In the genomic region with DNA sequence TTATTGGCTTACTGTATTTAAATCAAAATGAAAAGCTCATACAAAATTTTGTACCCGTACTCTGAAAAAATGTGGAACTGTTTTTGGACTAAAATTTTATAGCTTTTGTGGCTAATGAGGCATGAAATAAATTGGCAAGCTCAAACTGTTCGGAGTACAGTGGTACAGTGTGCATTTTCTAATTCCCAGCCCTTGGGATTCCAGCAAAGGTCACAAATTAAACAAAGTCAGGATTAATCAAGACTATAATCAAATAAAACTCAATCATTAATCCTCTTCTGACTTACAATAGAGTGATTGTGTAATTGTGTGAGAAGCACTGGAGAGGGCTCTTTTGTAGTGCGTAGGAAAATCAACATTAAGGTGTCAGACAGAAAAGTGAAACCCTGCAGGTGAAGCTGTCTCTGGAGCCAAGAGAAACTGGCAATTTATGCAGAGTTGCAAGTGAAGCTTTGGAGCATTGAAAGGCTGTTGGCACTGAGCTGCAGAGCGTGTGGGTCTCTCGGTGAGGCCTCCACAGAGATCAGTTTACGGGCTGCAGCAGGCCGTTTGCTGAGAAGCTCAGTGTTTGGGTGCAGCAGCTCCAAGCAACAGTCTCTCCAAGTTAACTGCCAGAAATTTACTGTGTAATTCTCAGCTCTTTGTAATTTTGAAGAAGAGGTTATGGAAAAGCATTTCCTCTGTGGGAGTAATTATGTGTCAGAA, we compare ENCODE assay signal across 8 cellular contexts.
DNase-seq lines count a peak whose midpoint lies in the region; ATAC-seq, FAIRE-seq and TF ChIP-seq lines count a peak whose summit lies in the region.

No MANE protein-coding gene starts in this region.

- H3K27ac Mint-ChIP-seq in astrocyte (ENCODE audit: unreplicated experiment): no peak overlapping the region

- H3K9me3 ChIP-seq in astrocyte (ENCODE audit: insufficient read depth, low read depth, low read length): no peaks in the 10 kb centered on the region
- H3K9me3 ChIP-seq in upper lobe of right lung: no peaks in the 10 kb centered on the region

- H3K27ac ChIP-seq in astrocyte (ENCODE audit: low read depth, low read length): no peak overlapping the region
- peak overlapping the region; percentile 43 for H3K27ac ChIP-seq in upper lobe of right lung

- TF ChIP-seq CTCF in astrocyte (IDR thresholded peaks at IDR 0.05; ENCODE audit: insufficient read depth, low read depth, low read length) (no peak), upper lobe of right lung (IDR thresholded peaks at IDR 0.05) (no peak)

- peak overlapping the region; percentile 67 for H3K4me2 ChIP-seq in astrocyte (ENCODE audit: low read length)

- no peak overlapping the region for H3K4me3 Mint-ChIP-seq in astrocyte (ENCODE audit: unreplicated experiment)

- H3K4me3 ChIP-seq in astrocyte (ENCODE audit: insufficient read depth, low read depth, low read length) (peak overlapping the region; percentile 4), upper lobe of right lung (no peak overlapping the region)

- peaks cover 12% of the 10 kb centered on the region for H3K4me1 Mint-ChIP-seq in astrocyte (ENCODE audit: low read depth, unreplicated experiment)

- ATAC-seq in upper lobe of right lung (peak; percentile 59), GM19455 (IDR thresholded peaks at IDR 0.05; ENCODE audit: unreplicated experiment) (no peak)

- H3K79me2 ChIP-seq in astrocyte (ENCODE audit: insufficient read depth, low read length): no peaks in the 10 kb centered on the region

- no peaks in the 10 kb centered on the region for H3K36me3 ChIP-seq in astrocyte (ENCODE audit: insufficient read depth, low read length)
- no peaks in the 10 kb centered on the region for H3K36me3 ChIP-seq in upper lobe of right lung

- H3K36me3 Mint-ChIP-seq in astrocyte (ENCODE audit: low read depth, unreplicated experiment): peaks cover 7% of the 10 kb centered on the region

- peak; percentile 87 for FAIRE-seq in astrocyte (lab: Jason Lieb, UNC)

- H3K9ac ChIP-seq in astrocyte (ENCODE audit: low read length): peak overlapping the region; percentile 25

- intact Hi-C loops in upper lobe of right lung (cut with DNase I): no loop called here

- H2AFZ ChIP-seq in astrocyte (ENCODE audit: low read depth, low read length): no peak overlapping the region

- H3K27me3 Mint-ChIP-seq in astrocyte (ENCODE audit: low read depth, unreplicated experiment): no peaks in the 10 kb centered on the region

- DNase-seq in AG08395 (ENCODE audit: low spot score): peak; percentile 62
- DNase-seq in NCI-H1105 (lab: John Stamatoyannopoulos, UW): peak; percentile 95
- peak; percentile 62 for DNase-seq in astrocyte (ENCODE audit: low read depth)
- peak; percentile 14 for DNase-seq in inferior parietal cortex (ENCODE audit: extremely low spot score)
- no peak for DNase-seq in upper lobe of right lung
- no peak for DNase-seq in effector CD4-positive, alpha-beta T cell
- DNase-seq in activated CD4-positive, alpha-beta T cell treated with anti-CD3 and anti-CD28 coated beads for 48 hours: no peak

- peaks cover 11% of the 10 kb centered on the region for H3K4me1 ChIP-seq in astrocyte (ENCODE audit: insufficient read depth, low read length)
- peaks cover 19% of the 10 kb centered on the region for H3K4me1 ChIP-seq in upper lobe of right lung

- no peaks in the 10 kb centered on the region for H3K9me3 Mint-ChIP-seq in astrocyte (ENCODE audit: unreplicated experiment)

- H3K27me3 ChIP-seq in astrocyte (ENCODE audit: insufficient read depth, low read length) (no peaks in the 10 kb centered on the region), upper lobe of right lung (no peaks in the 10 kb centered on the region)

- no peaks in the 10 kb centered on the region for H4K20me1 ChIP-seq in astrocyte (ENCODE audit: insufficient read depth, low read length)

Comparison
In these comparisons a context has a peak if more than half of its experiments do, and no peak if none do; other contexts are left out.
1. DNase-seq: peak in AG08395 (single experiment), NCI-H1105 (single experiment), astrocyte (single experiment) and inferior parietal cortex (single experiment); none in upper lobe of right lung (single experiment), effector CD4-positive, alpha-beta T cell (single experiment) and activated CD4-positive, alpha-beta T cell treated with anti-CD3 and anti-CD28 coated beads for 48 hours (single experiment).